27 cellular contexts compared by ENCODE assay signal in genomic region chr21:44392185-44392584, GRCh38. TPM values are rescaled to one million over a fixed set of nuclear protein-coding genes. Genes with fewer than 3 reads are reported as not detected.
"Had no signal": no experiment of that assay in that cellular context is flagged by ENCODE, and none has a peak within 500 bp of the region (broad histone marks: within the 10 kb centered on the region; RNA-seq: fewer than 3 reads in every experiment).

No MANE protein-coding gene starts in this region.

- H3K9me3 Mint-ChIP-seq: activated CD4-positive, alpha-beta T cell treated with anti-CD3 and anti-CD28 coated beads, Interleukin-2, amount 10 ng/mL, durations not matched to agents 24 days and 14 days; activated naive CD4-positive, alpha-beta T cell treated with anti-CD3 and anti-CD28 coated beads, Interleukin-2, amount 50 U/mL, for 24 hours; activated naive CD8-positive, alpha-beta T cell treated with anti-CD3 and anti-CD28 coated beads for 36 hours; activated naive CD8-positive, alpha-beta T cell treated with anti-CD3 and anti-CD28 coated beads, Interleukin-2, amount 50 U/mL, for 24 hours; activated T-helper 1 cell treated with anti-CD3 and anti-CD28 coated beads, Interleukin-12 subunit alpha, Interleukin-12 subunit beta, Interleukin-2, Interleukin-4 antibody, amounts not matched to agents 30 ng/mL and 10 ng/mL and 1 ng/mL, durations not matched to agents 14 hours and 24 hours and 36 hours; activated T-helper 2 cell treated with anti-CD3 and anti-CD28 coated beads, Interferon-gamma antibody, Interleukin-2, Interleukin-4, amounts not matched to agents 10 μg/mL and 5 μg/mL and 100 μg/mL, durations not matched to agents 14 hours and 24 hours and 36 hours had no signal

- H3K27me3 Mint-ChIP-seq: activated CD4-positive, alpha-beta memory T cell treated with anti-CD3 and anti-CD28 coated beads for 36 hours; activated CD4-positive, alpha-beta T cell treated with anti-CD3 and anti-CD28 coated beads for 36 hours; activated CD4-positive, alpha-beta T cell treated with anti-CD3 and anti-CD28 coated beads, Interleukin-2, amount 10 ng/mL, durations not matched to agents 24 days and 14 days; activated naive CD4-positive, alpha-beta T cell treated with anti-CD3 and anti-CD28 coated beads, Interleukin-2, amount 50 U/mL, for 24 hours; activated naive CD8-positive, alpha-beta T cell treated with anti-CD3 and anti-CD28 coated beads for 36 hours; activated naive CD8-positive, alpha-beta T cell treated with anti-CD3 and anti-CD28 coated beads, Interleukin-2, amount 50 U/mL, for 24 hours had no signal

- DNase-seq: activated CD4-positive, alpha-beta memory T cell treated with anti-CD3 and anti-CD28 coated beads for 36 hours; activated CD4-positive, alpha-beta T cell treated with anti-CD3 and anti-CD28 coated beads for 36 hours; activated CD4-positive, alpha-beta T cell treated with anti-CD3 and anti-CD28 coated beads, Interleukin-2, amount 10 ng/mL, durations not matched to agents 24 days and 14 days; activated CD4-positive, CD25-positive, alpha-beta regulatory T cell; activated CD4-positive, CD25-positive, alpha-beta regulatory T cell treated with anti-CD3 and anti-CD28 coated beads, Interleukin-2, amount 50 U/mL, for 72 hours; activated CD8-positive, alpha-beta T cell treated with anti-CD3 and anti-CD28 coated beads, Interleukin-2, amount 10 ng/mL, durations not matched to agents 7 days and 5 days; activated effector memory CD4-positive, alpha-beta T cell treated with anti-CD3 and anti-CD28 coated beads, Interleukin-2, amount 50 U/mL, for 16 hours; activated naive CD4-positive, alpha-beta T cell treated with anti-CD3 and anti-CD28 coated beads for 36 hours; activated naive CD8-positive, alpha-beta T cell treated with anti-CD3 and anti-CD28 coated beads for 36 hours; activated naive CD8-positive, alpha-beta T cell treated with anti-CD3 and anti-CD28 coated beads, Interleukin-2, amount 50 U/mL, for 24 hours; activated T-cell treated with anti-CD3 and anti-CD28 coated beads, Interleukin-2, amount 50 U/mL, for 1 hour; activated T-cell treated with anti-CD3 and anti-CD28 coated beads, Interleukin-2, amount 50 U/mL, for 48 hours; amygdala; central memory CD4-positive, alpha-beta T cell; cortex of kidney; effector CD8-positive, alpha-beta T cell; esophagus squamous epithelium; T-helper 2 cell had no signal

- H3K4me1 Mint-ChIP-seq: activated CD4-positive, alpha-beta T cell treated with anti-CD3 and anti-CD28 coated beads for 36 hours; activated naive CD4-positive, alpha-beta T cell treated with anti-CD3 and anti-CD28 coated beads, Interleukin-2, amount 50 U/mL, for 24 hours; activated naive CD8-positive, alpha-beta T cell treated with anti-CD3 and anti-CD28 coated beads for 36 hours; activated naive CD8-positive, alpha-beta T cell treated with anti-CD3 and anti-CD28 coated beads, Interleukin-2, amount 50 U/mL, for 24 hours had no signal

- H3K4me3 ChIP-seq: adrenal gland, body of pancreas, cardiac muscle cell, esophagus squamous epithelium had no signal

- H3K4me1 ChIP-seq: adrenal gland, body of pancreas, esophagus squamous epithelium had no signal

- ATAC-seq: activated CD4-positive, alpha-beta T cell treated with anti-CD3 and anti-CD28 coated beads for 36 hours; activated CD8-positive, alpha-beta T cell treated with anti-CD3 and anti-CD28 coated beads, Interleukin-2, amount 10 ng/mL, durations not matched to agents 7 days and 5 days; activated naive CD8-positive, alpha-beta T cell treated with anti-CD3 and anti-CD28 coated beads, Interleukin-2, amount 50 U/mL, for 24 hours; body of pancreas had no signal

- H3K27ac Mint-ChIP-seq: activated CD4-positive, alpha-beta memory T cell treated with anti-CD3 and anti-CD28 coated beads for 36 hours; activated CD4-positive, alpha-beta T cell treated with anti-CD3 and anti-CD28 coated beads for 36 hours; activated CD4-positive, alpha-beta T cell treated with anti-CD3 and anti-CD28 coated beads, Interleukin-2, amount 10 ng/mL, durations not matched to agents 24 days and 14 days; activated CD8-positive, alpha-beta T cell treated with anti-CD3 and anti-CD28 coated beads, Interleukin-2, amount 10 ng/mL, durations not matched to agents 7 days and 5 days; activated naive CD4-positive, alpha-beta T cell treated with anti-CD3 and anti-CD28 coated beads for 36 hours; activated naive CD4-positive, alpha-beta T cell treated with anti-CD3 and anti-CD28 coated beads, Interleukin-2, amount 50 U/mL, for 24 hours; activated naive CD8-positive, alpha-beta T cell treated with anti-CD3 and anti-CD28 coated beads for 36 hours; activated naive CD8-positive, alpha-beta T cell treated with anti-CD3 and anti-CD28 coated beads, Interleukin-2, amount 50 U/mL, for 24 hours; activated T-helper 1 cell treated with anti-CD3 and anti-CD28 coated beads, Interleukin-12 subunit alpha, Interleukin-12 subunit beta, Interleukin-2, Interleukin-4 antibody, amounts not matched to agents 30 ng/mL and 10 ng/mL and 1 ng/mL, durations not matched to agents 14 hours and 24 hours and 36 hours; activated T-helper 2 cell treated with anti-CD3 and anti-CD28 coated beads, Interferon-gamma antibody, Interleukin-2, Interleukin-4, amounts not matched to agents 10 μg/mL and 5 μg/mL and 100 μg/mL, durations not matched to agents 14 hours and 24 hours and 36 hours had no signal

- H3K27ac ChIP-seq: adrenal gland, body of pancreas, cardiac muscle cell, epithelial cell of prostate, esophagus squamous epithelium had no signal

- H3K36me3 Mint-ChIP-seq: activated CD4-positive, alpha-beta memory T cell treated with anti-CD3 and anti-CD28 coated beads for 36 hours; activated naive CD8-positive, alpha-beta T cell treated with anti-CD3 and anti-CD28 coated beads for 36 hours had no signal

- H3K4me3 Mint-ChIP-seq: activated CD4-positive, alpha-beta memory T cell treated with anti-CD3 and anti-CD28 coated beads for 36 hours; activated CD4-positive, alpha-beta T cell treated with anti-CD3 and anti-CD28 coated beads for 36 hours; activated CD4-positive, alpha-beta T cell treated with anti-CD3 and anti-CD28 coated beads, Interleukin-2, amount 10 ng/mL, durations not matched to agents 24 days and 14 days; activated CD8-positive, alpha-beta T cell treated with anti-CD3 and anti-CD28 coated beads, Interleukin-2, amount 10 ng/mL, durations not matched to agents 7 days and 5 days; activated naive CD4-positive, alpha-beta T cell treated with anti-CD3 and anti-CD28 coated beads for 36 hours; activated naive CD4-positive, alpha-beta T cell treated with anti-CD3 and anti-CD28 coated beads, Interleukin-2, amount 50 U/mL, for 24 hours; activated naive CD8-positive, alpha-beta T cell treated with anti-CD3 and anti-CD28 coated beads for 36 hours; activated naive CD8-positive, alpha-beta T cell treated with anti-CD3 and anti-CD28 coated beads, Interleukin-2, amount 50 U/mL, for 24 hours; activated T-helper 1 cell treated with anti-CD3 and anti-CD28 coated beads, Interleukin-12 subunit alpha, Interleukin-12 subunit beta, Interleukin-2, Interleukin-4 antibody, amounts not matched to agents 30 ng/mL and 10 ng/mL and 1 ng/mL, durations not matched to agents 14 hours and 24 hours and 36 hours had no signal

- H3K9me3 ChIP-seq: adrenal gland, body of pancreas, esophagus squamous epithelium had no signal

- H3K36me3 ChIP-seq: adrenal gland, cardiac muscle cell, esophagus squamous epithelium had no signal

- H3K27me3 ChIP-seq: adrenal gland, body of pancreas, cardiac muscle cell had no signal

RNA-seq across cellular contexts. Expression of gene TRPM2, which starts 38.8 kb away (rescaled TPM):
- total RNA-seq: cardiac muscle cell, endothelial cell of umbilical vein, fibroblast of lung had no signal
- polyA plus RNA-seq: cardiac muscle cell, endothelial cell of umbilical vein, fibroblast of lung had no signal
